ENCODE assay signal across 9 cellular contexts in genomic region chr12:51246254-51246853, GRCh38. TPM values are rescaled to one million over a fixed set of nuclear protein-coding genes. Genes with fewer than 3 reads are reported as not detected.
A peak's percentile ranks its signal among the peaks of the same experiment; 100 is the strongest.
DNase-seq lines count a peak whose midpoint lies in the region; ATAC-seq and TF ChIP-seq lines count a peak whose summit lies in the region.
"Had no signal": no experiment of that assay in that cellular context is flagged by ENCODE, and none has a peak within 500 bp of the region (broad histone marks: within the 10 kb centered on the region; RNA-seq: fewer than 3 reads in every experiment).

No MANE protein-coding gene starts in this region.

- peak overlapping the region; percentile 29 for H3K4me3 ChIP-seq in Jurkat, Clone E6-1 (ENCODE audit: low read length)
- no peak overlapping the region for H3K4me3 ChIP-seq in heart left ventricle
- H3K4me3 ChIP-seq: gastrocnemius medialis had no signal

- intact Hi-C loops in heart left ventricle (cut with DNase I) = loop anchor here in 2 of 10 donors (10.0 kb wide), 2 partner anchors 162 to 202 kb away; partner anchors contain the start of genes CSRNP2 (in 1 of the 2) and LETMD1 (in 1 of the 2)

- no peaks in the 10 kb centered on the region for H3K27me3 ChIP-seq in heart left ventricle
- H3K27me3 ChIP-seq: gastrocnemius medialis had no signal

- peaks cover 0 to 63% (median 22%) of the 10 kb centered on the region in 12 donors for H3K4me1 ChIP-seq in heart left ventricle

- peak overlapping the region; percentile 77 for H3K27ac Mint-ChIP-seq in activated CD4-positive, alpha-beta T cell treated with anti-CD3 and anti-CD28 coated beads, Interleukin-2, amount 10 ng/mL, durations not matched to agents 7 days and 5 days
- H3K27ac Mint-ChIP-seq in stimulated activated naive B cell treated with anti-CD40 and anti-IgM and Interleukin-4, amounts not matched to agents 10 μg/mL and 1 μg/mL and 100 μg/mL, for 72 hours = peak overlapping the region; percentile 78
- H3K27ac Mint-ChIP-seq in glutamatergic neuron (ENCODE audit: unreplicated experiment) = no peak overlapping the region

- ATAC-seq in heart left ventricle = peak; percentile 23 to 85 (median 68)
- peak; percentile 69 to 76 for ATAC-seq in stimulated activated naive B cell treated with anti-CD40 and anti-IgM and Interleukin-4, amounts not matched to agents 10 μg/mL and 1 μg/mL and 100 μg/mL, for 72 hours (replicated peaks)
- ATAC-seq in GM21447 (IDR thresholded peaks at IDR 0.05; ENCODE audit: unreplicated experiment) = no peak

- peaks cover 51% of the 10 kb centered on the region for H3K4me1 Mint-ChIP-seq in activated CD4-positive, alpha-beta T cell treated with anti-CD3 and anti-CD28 coated beads, Interleukin-2, amount 10 ng/mL, durations not matched to agents 7 days and 5 days
- H3K4me1 Mint-ChIP-seq in stimulated activated naive B cell treated with anti-CD40 and anti-IgM and Interleukin-4, amounts not matched to agents 10 μg/mL and 1 μg/mL and 100 μg/mL, for 72 hours = peaks cover 35 to 56% of the 10 kb centered on the region in 2 donors
- H3K4me1 Mint-ChIP-seq in glutamatergic neuron (ENCODE audit: low read depth, unreplicated experiment) = peaks cover 17% of the 10 kb centered on the region

- H3K4me3 Mint-ChIP-seq in activated CD4-positive, alpha-beta T cell treated with anti-CD3 and anti-CD28 coated beads, Interleukin-2, amount 10 ng/mL, durations not matched to agents 7 days and 5 days = peak overlapping the region; percentile 1
- peak overlapping the region; percentile 21 to 25 for H3K4me3 Mint-ChIP-seq in stimulated activated naive B cell treated with anti-CD40 and anti-IgM and Interleukin-4, amounts not matched to agents 10 μg/mL and 1 μg/mL and 100 μg/mL, for 72 hours
- no peak overlapping the region for H3K4me3 Mint-ChIP-seq in glutamatergic neuron (ENCODE audit: unreplicated experiment)

- peak overlapping the region in 7 of 12 donors; percentile 3 to 84 (median 12) for H3K27ac ChIP-seq in heart left ventricle

- CTCF ChIA-PET in activated CD4-positive, alpha-beta T cell treated with anti-CD3 and anti-CD28 coated beads, Interleukin-2, amount 10 ng/mL, durations not matched to agents 7 days and 5 days (lab: Charles Lee) = interaction anchor here (1.2 to 1.5 kb wide), 2 partner anchors 16 to 28 kb away, joined by 5 to 6 read pairs; partner anchors contain the start of gene POU6F1

- H3K27me3 Mint-ChIP-seq in activated CD4-positive, alpha-beta T cell treated with anti-CD3 and anti-CD28 coated beads, Interleukin-2, amount 10 ng/mL, durations not matched to agents 7 days and 5 days = no peaks in the 10 kb centered on the region
- H3K27me3 Mint-ChIP-seq in stimulated activated naive B cell treated with anti-CD40 and anti-IgM and Interleukin-4, amounts not matched to agents 10 μg/mL and 1 μg/mL and 100 μg/mL, for 72 hours = no peaks in the 10 kb centered on the region
- no peaks in the 10 kb centered on the region for H3K27me3 Mint-ChIP-seq in glutamatergic neuron (ENCODE audit: unreplicated experiment)

- TF ChIP-seq CTCF in heart left ventricle (IDR thresholded peaks at IDR 0.05) = peak in 4 of 12 donors; percentile 8 to 32 (median 10)
- TF ChIP-seq CTCF in glutamatergic neuron (IDR thresholded peaks at IDR 0.05; ENCODE audit: partially characterized antibody, unreplicated experiment) = no peak

- no peaks in the 10 kb centered on the region for H3K9me3 ChIP-seq in heart left ventricle
- H3K9me3 ChIP-seq: gastrocnemius medialis had no signal

- peak; percentile 93 for DNase-seq in CD1c-positive myeloid dendritic cell (ENCODE audit: extremely low spot score)
- DNase-seq in Jurkat, Clone E6-1 (ENCODE audit: low read depth, low spot score) = peak; percentile 88
- peak; percentile 49 for DNase-seq in activated CD4-positive, alpha-beta T cell treated with anti-CD3 and anti-CD28 coated beads, Interleukin-2, amount 10 ng/mL, durations not matched to agents 7 days and 5 days
- DNase-seq in heart left ventricle = peak in 1 of 5 donors; percentile 36
- no peak for DNase-seq in stimulated activated naive B cell treated with anti-CD40 and anti-IgM and Interleukin-4, amounts not matched to agents 10 μg/mL and 1 μg/mL and 100 μg/mL, for 72 hours
- DNase-seq in GOT3 (lab: John Stamatoyannopoulos, UW) = no peak
- DNase-seq in glutamatergic neuron = no peak
- DNase-seq: gastrocnemius medialis had no signal

- H3K36me3 ChIP-seq in heart left ventricle = peaks cover 0 to 47% (median 32%) of the 10 kb centered on the region in 9 donors

- no peak for TF ChIP-seq POLR2A in heart left ventricle (IDR thresholded peaks at IDR 0.05)

- peaks cover 46% of the 10 kb centered on the region for H3K36me3 Mint-ChIP-seq in activated CD4-positive, alpha-beta T cell treated with anti-CD3 and anti-CD28 coated beads, Interleukin-2, amount 10 ng/mL, durations not matched to agents 7 days and 5 days (ENCODE audit: low read depth)
- H3K36me3 Mint-ChIP-seq in stimulated activated naive B cell treated with anti-CD40 and anti-IgM and Interleukin-4, amounts not matched to agents 10 μg/mL and 1 μg/mL and 100 μg/mL, for 72 hours = peaks cover 39 to 56% of the 10 kb centered on the region in 2 donors
- no peaks in the 10 kb centered on the region for H3K36me3 Mint-ChIP-seq in glutamatergic neuron (ENCODE audit: unreplicated experiment)

- WGBS in heart left ventricle, 4 donors = 15 to 21% (median 18%) methylated on average over 7 of the region's 7 CpGs

- no peaks in the 10 kb centered on the region for H3K9me3 Mint-ChIP-seq in activated CD4-positive, alpha-beta T cell treated with anti-CD3 and anti-CD28 coated beads, Interleukin-2, amount 10 ng/mL, durations not matched to agents 7 days and 5 days
- H3K9me3 Mint-ChIP-seq in stimulated activated naive B cell treated with anti-CD40 and anti-IgM and Interleukin-4, amounts not matched to agents 10 μg/mL and 1 μg/mL and 100 μg/mL, for 72 hours = no peaks in the 10 kb centered on the region
- peaks cover 3% of the 10 kb centered on the region for H3K9me3 Mint-ChIP-seq in glutamatergic neuron (ENCODE audit: unreplicated experiment)

- POLR2A ChIA-PET in activated CD4-positive, alpha-beta T cell treated with anti-CD3 and anti-CD28 coated beads, Interleukin-2, amount 10 ng/mL, durations not matched to agents 7 days and 5 days (lab: Charles Lee) = interaction anchor here (0.7 kb wide), 1 partner anchor 84 kb away, joined by 3 read pairs; no protein-coding TSS in a partner anchor

RNA-seq across cellular contexts. Expression of gene DAZAP2, which starts 7.7 kb away (rescaled TPM):
- 171 TPM for polyA plus RNA-seq in Jurkat, Clone E6-1 (2012; ENCODE audit: insufficient read depth, insufficient read length)
- total RNA-seq in activated CD4-positive, alpha-beta T cell treated with anti-CD3 and anti-CD28 coated beads, Interleukin-2, amount 10 ng/mL, durations not matched to agents 7 days and 5 days = 100 to 1,000 TPM; 219 to 260 TPM
- total RNA-seq in heart left ventricle (100 to 1,000 TPM; 147 to 313 (median 192) TPM), glutamatergic neuron (ENCODE audit: unreplicated experiment) (31.9 TPM)
- polyA plus RNA-seq in heart left ventricle = 100 to 1,000 TPM in 1 of 2 donors, 10 to 100 TPM in 1; 58.8 to 419 TPM

RNA-seq across cellular contexts. Expression of gene SMAGP, which starts 23.9 kb away (rescaled TPM):
- polyA plus RNA-seq in Jurkat, Clone E6-1 (2012; ENCODE audit: insufficient read depth, insufficient read length) = 22.3 TPM
- 1 to 10 TPM; 1.6 to 1.7 TPM for total RNA-seq in activated CD4-positive, alpha-beta T cell treated with anti-CD3 and anti-CD28 coated beads, Interleukin-2, amount 10 ng/mL, durations not matched to agents 7 days and 5 days
- 1 to 10 TPM; 2.0 to 7.4 (median 3.7) TPM for total RNA-seq in heart left ventricle
- polyA plus RNA-seq in heart left ventricle = 1 to 10 TPM; 2.0 to 8.4 TPM
- not detected for total RNA-seq in glutamatergic neuron (ENCODE audit: unreplicated experiment)

RNA-seq across cellular contexts. Expression of gene POU6F1, which starts 28.5 kb away (rescaled TPM):
- 8.1 TPM for polyA plus RNA-seq in Jurkat, Clone E6-1 (2012; ENCODE audit: insufficient read depth, insufficient read length)
- 1 to 10 TPM; 4.7 to 6.3 TPM for total RNA-seq in activated CD4-positive, alpha-beta T cell treated with anti-CD3 and anti-CD28 coated beads, Interleukin-2, amount 10 ng/mL, durations not matched to agents 7 days and 5 days
- 10 to 100 TPM in 1 of 9 donors, 1 to 10 TPM in 8; 4.6 to 14.0 (median 6.8) TPM for total RNA-seq in heart left ventricle
- 1 to 10 TPM; 4.6 to 6.4 TPM for polyA plus RNA-seq in heart left ventricle
- 6.0 TPM for total RNA-seq in glutamatergic neuron (ENCODE audit: unreplicated experiment)

Comparison
In these comparisons a context has a peak if more than half of its experiments do, and no peak if none do; other contexts are left out.
1. DNase-seq: peak in CD1c-positive myeloid dendritic cell (single experiment), Jurkat, Clone E6-1 (single experiment) and activated CD4-positive, alpha-beta T cell treated with anti-CD3 and anti-CD28 coated beads, Interleukin-2, amount 10 ng/mL, durations not matched to agents 7 days and 5 days (single experiment); none in stimulated activated naive B cell treated with anti-CD40 and anti-IgM and Interleukin-4, amounts not matched to agents 10 μg/mL and 1 μg/mL and 100 μg/mL, for 72 hours (single experiment), GOT3 (single experiment) and glutamatergic neuron (single experiment).